Comparison of ENCODE assay signal across 22 cellular contexts in the genomic region with DNA sequence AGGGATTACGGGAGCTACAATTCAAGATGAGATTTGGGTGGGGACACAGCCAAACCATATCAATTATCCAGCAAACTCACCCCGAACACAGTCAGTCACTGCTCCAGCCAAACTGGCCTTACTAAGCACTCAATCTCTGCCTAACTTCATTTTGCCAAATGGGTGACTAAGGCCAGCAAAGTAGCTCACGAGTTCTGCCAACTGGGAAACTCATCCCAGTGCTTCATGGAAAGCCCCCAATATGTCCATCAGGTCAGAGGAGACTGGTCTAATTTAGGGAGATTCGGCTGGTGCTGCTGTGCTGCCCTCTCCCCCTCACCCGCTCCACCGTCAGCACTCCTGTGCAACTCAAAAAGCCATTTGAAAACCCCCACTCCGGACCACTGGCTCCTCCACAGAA.
"Had no signal": no experiment of that assay in that cellular context is flagged by ENCODE, and none has a peak within 500 bp of the region (broad histone marks: within the 10 kb centered on the region; RNA-seq: fewer than 3 reads in every experiment).

No MANE protein-coding gene starts in this region.

- H3K36me3 Mint-ChIP-seq: activated CD4-positive, alpha-beta memory T cell treated with anti-CD3 and anti-CD28 coated beads for 36 hours; activated naive CD4-positive, alpha-beta T cell treated with anti-CD3 and anti-CD28 coated beads, Interleukin-2, amount 10 ng/mL, durations not matched to agents 7 days and 5 days; natural killer cell had no signal

- H3K27ac Mint-ChIP-seq: activated B cell treated with CpG ODN at 0.5 μM for 24 hours; activated CD4-positive, alpha-beta memory T cell treated with anti-CD3 and anti-CD28 coated beads for 36 hours; activated CD4-positive, alpha-beta T cell treated with anti-CD3 and anti-CD28 coated beads for 36 hours; activated naive CD4-positive, alpha-beta T cell treated with anti-CD3 and anti-CD28 coated beads, Interleukin-2, amount 10 ng/mL, durations not matched to agents 7 days and 5 days; activated T-cell treated with anti-CD3 and anti-CD28 coated beads, Interleukin-2, amount 50 U/mL, for 72 hours; dendritic cell treated with granulocyte-macrophage colony-stimulating factor and Interleukin-4, amounts not matched to agents 40 ng/mL and 50 ng/mL, for 4 days; natural killer cell; T-helper 1 cell treated with Interleukin-12 subunit alpha and Interleukin-12 subunit beta and Interleukin-4 antibody, amounts not matched to agents 30 μg/mL and 1 μg/mL, for 36 hours had no signal

- H3K36me3 ChIP-seq: cardiac muscle cell, left ventricle myocardium inferior, sigmoid colon had no signal

- H3K27ac ChIP-seq: cardiac muscle cell, left ventricle myocardium inferior, sigmoid colon had no signal

- ATAC-seq: activated CD4-positive, alpha-beta T cell treated with anti-CD3 and anti-CD28 coated beads for 36 hours; activated T-cell treated with anti-CD3 and anti-CD28 coated beads, Interleukin-2, amount 50 U/mL, for 72 hours; body of pancreas; natural killer cell had no signal

- DNase-seq: activated B cell treated with CpG ODN at 0.5 μM for 24 hours; activated CD4-positive, alpha-beta memory T cell treated with anti-CD3 and anti-CD28 coated beads for 36 hours; activated CD4-positive, alpha-beta T cell treated with anti-CD3 and anti-CD28 coated beads for 36 hours; activated effector memory CD4-positive, alpha-beta T cell treated with Interleukin-2 at 50 U/mL for 16 hours; activated naive CD4-positive, alpha-beta T cell treated with anti-CD3 and anti-CD28 coated beads, Interleukin-2, amount 10 ng/mL, durations not matched to agents 7 days and 5 days; activated T-cell treated with anti-CD3 and anti-CD28 coated beads, Interleukin-2, amount 50 U/mL, for 72 hours; body of pancreas; effector CD4-positive, alpha-beta T cell; foreskin melanocyte; hippocampal formation; left ventricle myocardium inferior; natural killer cell; nucleus accumbens; posterior cingulate gyrus; sigmoid colon; stimulated activated CD4-positive, alpha-beta T cell treated with anti-CD3 and anti-CD28 coated beads, Interleukin-4, amount 100 ng/mL, for 24 hours; stimulated activated naive CD4-positive, alpha-beta T cell treated with Interleukin-2 at 50 U/mL for 16 hours; T1000 had no signal

- H3K9me3 Mint-ChIP-seq: activated B cell treated with CpG ODN at 0.5 μM for 24 hours; activated CD4-positive, alpha-beta memory T cell treated with anti-CD3 and anti-CD28 coated beads for 36 hours; activated naive CD4-positive, alpha-beta T cell treated with anti-CD3 and anti-CD28 coated beads, Interleukin-2, amount 10 ng/mL, durations not matched to agents 7 days and 5 days; dendritic cell treated with granulocyte-macrophage colony-stimulating factor and Interleukin-4, amounts not matched to agents 40 ng/mL and 50 ng/mL, for 4 days; natural killer cell; T-helper 1 cell treated with Interleukin-12 subunit alpha and Interleukin-12 subunit beta and Interleukin-4 antibody, amounts not matched to agents 30 μg/mL and 1 μg/mL, for 36 hours had no signal

- H3K4me1 Mint-ChIP-seq: activated CD4-positive, alpha-beta T cell treated with anti-CD3 and anti-CD28 coated beads for 36 hours; activated naive CD4-positive, alpha-beta T cell treated with anti-CD3 and anti-CD28 coated beads, Interleukin-2, amount 10 ng/mL, durations not matched to agents 7 days and 5 days; natural killer cell had no signal

- H3K4me3 ChIP-seq: body of pancreas, cardiac muscle cell, left ventricle myocardium inferior, sigmoid colon had no signal

- H3K4me3 Mint-ChIP-seq: activated B cell treated with CpG ODN at 0.5 μM for 24 hours; activated CD4-positive, alpha-beta memory T cell treated with anti-CD3 and anti-CD28 coated beads for 36 hours; activated CD4-positive, alpha-beta T cell treated with anti-CD3 and anti-CD28 coated beads for 36 hours; activated naive CD4-positive, alpha-beta T cell treated with anti-CD3 and anti-CD28 coated beads, Interleukin-2, amount 10 ng/mL, durations not matched to agents 7 days and 5 days; activated T-cell treated with anti-CD3 and anti-CD28 coated beads, Interleukin-2, amount 50 U/mL, for 72 hours; dendritic cell treated with granulocyte-macrophage colony-stimulating factor and Interleukin-4, amounts not matched to agents 40 ng/mL and 50 ng/mL, for 4 days; natural killer cell; T-helper 1 cell treated with Interleukin-12 subunit alpha and Interleukin-12 subunit beta and Interleukin-4 antibody, amounts not matched to agents 30 μg/mL and 1 μg/mL, for 36 hours had no signal

- H3K27me3 ChIP-seq: body of pancreas, cardiac muscle cell, sigmoid colon had no signal

- H3K9me3 ChIP-seq: body of pancreas, left ventricle myocardium inferior, sigmoid colon had no signal

- FAIRE-seq: endometrium had no signal

- H3K27me3 Mint-ChIP-seq: activated B cell treated with CpG ODN at 0.5 μM for 24 hours; activated CD4-positive, alpha-beta memory T cell treated with anti-CD3 and anti-CD28 coated beads for 36 hours; activated CD4-positive, alpha-beta T cell treated with anti-CD3 and anti-CD28 coated beads for 36 hours had no signal
